ENCODE assay signal across 24 cellular contexts in the genomic region with DNA sequence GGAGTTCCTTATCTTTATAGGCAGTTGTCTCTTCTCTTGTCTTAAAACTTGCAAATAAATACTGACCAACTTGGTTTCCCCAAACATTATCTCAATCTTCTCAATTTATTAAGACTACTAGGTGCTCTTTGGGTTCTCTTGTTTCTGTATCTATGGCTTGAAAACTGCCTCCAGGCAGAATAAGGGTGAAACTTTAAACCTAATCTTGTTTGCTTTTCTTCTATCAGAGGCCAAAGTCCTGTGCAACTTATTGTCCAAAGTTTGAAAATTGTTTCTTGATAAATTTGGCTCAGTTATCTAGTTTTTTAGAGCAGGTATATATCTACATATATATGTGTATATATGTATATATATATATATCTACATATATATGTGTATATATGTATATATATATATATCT.
DNase-seq lines count a peak whose midpoint lies in the region; ATAC-seq, FAIRE-seq and TF ChIP-seq lines count a peak whose summit lies in the region.
"Had no signal": no experiment of that assay in that cellular context is flagged by ENCODE, and none has a peak within 500 bp of the region (broad histone marks: within the 10 kb centered on the region; RNA-seq: fewer than 3 reads in every experiment).

No MANE protein-coding gene starts in this region.

- no peak for TF ChIP-seq POLR2A in HepG2 (IDR thresholded peaks at IDR 0.05; ENCODE audit: insufficient read depth in 1 of 2, low read depth in 2 of 2, low read length in 2 of 2)

- H3K4me1 ChIP-seq in liver (ENCODE audit: control insufficient read depth in 4 of 4, insufficient read depth in 4 of 4, low read length in 3 of 4) = peaks cover 4 to 29% (median 24%) of the 10 kb centered on the region in 4 donors
- H3K4me1 ChIP-seq in HepG2 (ENCODE audit: insufficient read depth, low read length) = no peaks in the 10 kb centered on the region
- H3K4me1 ChIP-seq in hepatocyte (ENCODE audit: insufficient read depth) = no peaks in the 10 kb centered on the region
- peaks cover 26 to 50% (median 26%) of the 10 kb centered on the region in 3 donors for H3K4me1 ChIP-seq in pancreas
- peaks cover 2% of the 10 kb centered on the region for H3K4me1 ChIP-seq in endodermal cell (ENCODE audit: control insufficient read depth, insufficient read depth, low read length)
- H3K4me1 ChIP-seq: A549, BE2C, Caco-2 had no signal

- peaks cover 2% of the 10 kb centered on the region for H3K9me3 Mint-ChIP-seq in endodermal cell

- H3K27ac ChIP-seq in liver (ENCODE audit: low read depth in 1 of 2, low read length in 2 of 2) (peak overlapping the region; percentile 28 to 42), HepG2 (ENCODE audit: extremely low read length, insufficient read depth, low read length) (no peak overlapping the region), hepatocyte (no peak overlapping the region), pancreas (peak overlapping the region in 3 of 4 donors; percentile 60 to 66 (median 62)), endodermal cell (ENCODE audit: low read depth, low read length) (no peak overlapping the region)
- H3K27ac ChIP-seq: A549, C4-2B, GM23248 had no signal

- H3K27ac Mint-ChIP-seq in endodermal cell = no peak overlapping the region
- H3K27ac Mint-ChIP-seq: CD4-positive, CD25-positive, alpha-beta regulatory T cell; CD8-positive, alpha-beta T cell had no signal

- no peaks in the 10 kb centered on the region for H3K36me3 Mint-ChIP-seq in endodermal cell (ENCODE audit: low read depth)
- H3K36me3 Mint-ChIP-seq: CD4-positive, CD25-positive, alpha-beta regulatory T cell; CD8-positive, alpha-beta T cell had no signal

- H3K9me3 ChIP-seq in liver (ENCODE audit: control insufficient read depth in 4 of 4, low read length in 3 of 4) = no peaks in the 10 kb centered on the region
- peaks cover 29% of the 10 kb centered on the region for H3K9me3 ChIP-seq in HepG2 (ENCODE audit: low read length)
- no peaks in the 10 kb centered on the region for H3K9me3 ChIP-seq in hepatocyte (ENCODE audit: low read depth)
- H3K9me3 ChIP-seq in pancreas = no peaks in the 10 kb centered on the region
- H3K9me3 ChIP-seq in endodermal cell (ENCODE audit: control insufficient read depth, low read length) = no peaks in the 10 kb centered on the region
- H3K9me3 ChIP-seq: A549, BE2C, Caco-2 had no signal

- CTCF ChIA-PET in HepG2 (lab: Yijun Ruan, JAX; ENCODE audit: low intra/inter-chr PET ratio, low total read pairs) = no interaction called here

- POLR2A ChIA-PET in HepG2 (lab: Yijun Ruan, JAX) = no interaction called here

- TF ChIP-seq EP300 in HepG2 (IDR thresholded peaks at IDR 0.05; ENCODE audit: low read depth in 2 of 2, low read length in 2 of 2) (no peak), HepG2 (CRISPR knock-in tag; IDR thresholded peaks at IDR 0.05; ENCODE audit: borderline replicate concordance) (no peak)

- no peak for TF ChIP-seq CTCF in liver (IDR thresholded peaks at IDR 0.05; ENCODE audit: low read depth, low read length, missing input control)
- TF ChIP-seq CTCF in HepG2 (CRISPR knock-in tag; IDR thresholded peaks at IDR 0.05) = no peak
- no peak for TF ChIP-seq CTCF in hepatocyte (IDR thresholded peaks at IDR 0.05; ENCODE audit: poor library complexity)
- TF ChIP-seq CTCF in pancreas (IDR thresholded peaks at IDR 0.05) = no peak
- TF ChIP-seq CTCF in endodermal cell (conservative IDR thresholded peaks at IDR 0.05) = no peak

- intact Hi-C loops in HepG2 (cut with micrococcal nuclease; ENCODE audit: unreplicated experiment) (no loop called here), pancreas (cut with DNase I) (no loop called here), left ventricle myocardium superior (cut with micrococcal nuclease) (no loop called here)

- H3K4me3 ChIP-seq in liver (ENCODE audit: low read depth in 1 of 3, low read length in 3 of 3) (no peak overlapping the region), HepG2 (replicated peaks in 1 of 3; ENCODE audit: insufficient read depth in 1 of 3, low read depth in 2 of 3, low read length in 3 of 3) (no peak overlapping the region), hepatocyte (no peak overlapping the region), pancreas (no peak overlapping the region), endodermal cell (ENCODE audit: low read length) (no peak overlapping the region)
- H3K4me3 ChIP-seq: A549, GM23248 had no signal

- ATAC-seq in HepG2 (no peak), pancreas (peak; percentile 22 to 76 (median 66)), left ventricle myocardium superior (no peak), GM18502 (IDR thresholded peaks at IDR 0.05; ENCODE audit: poor library complexity, unreplicated experiment) (no peak)
- ATAC-seq: A549; CD8-positive, alpha-beta T cell; HCT116 had no signal

- H3K36me3 ChIP-seq in liver (ENCODE audit: control insufficient read depth in 4 of 4, insufficient read depth in 3 of 4, low read depth in 1 of 4, low read length in 3 of 4) (no peaks in the 10 kb centered on the region), HepG2 (replicated peaks in 1 of 2; ENCODE audit: control insufficient read depth in 1 of 2, insufficient read depth in 2 of 2, low read length in 2 of 2) (no peaks in the 10 kb centered on the region), hepatocyte (replicated peaks; ENCODE audit: insufficient read depth, low read depth) (no peaks in the 10 kb centered on the region), pancreas (no peaks in the 10 kb centered on the region), endodermal cell (ENCODE audit: control insufficient read depth, insufficient read depth, low read length) (no peaks in the 10 kb centered on the region)
- H3K36me3 ChIP-seq: BE2C had no signal

- BruUV-seq in HepG2 (replicated peaks; lab: Mats Ljungman, UMichigan) = no TSS peak

- H3K4me2 ChIP-seq in HepG2 (ENCODE audit: low read depth, low read length) = no peak overlapping the region
- peak overlapping the region; percentile 2 for H3K4me2 ChIP-seq in hepatocyte
- H3K4me2 ChIP-seq: A549 had no signal

- in situ Hi-C loops in HepG2 (cut with HindIII; ENCODE audit: extremely low pct_ligation_motif_present, low pct_unique_long_range_greater_than_20kb) = no loop called here

- DNase-seq in HepG2 (ENCODE audit: low spot score) (no peak), hepatocyte (ENCODE audit: low spot score) (no peak), pancreas (no peak), endodermal cell (no peak), left ventricle myocardium superior (no peak)
- DNase-seq: 8988T; ACHN; AML-193; BE2C; Caco-2; CD4-positive, CD25-positive, alpha-beta regulatory T cell; CD8-positive, alpha-beta T cell; DMS153; DND-41; GM23248; H7 had no signal

- no peak for TF ChIP-seq RAD21 in liver (IDR thresholded peaks at IDR 0.05)
- TF ChIP-seq RAD21 in HepG2 (CRISPR knock-in tag; IDR thresholded peaks at IDR 0.05) = no peak

- H3K9ac ChIP-seq in liver (ENCODE audit: low read depth in 1 of 2, low read length in 2 of 2) (no peak overlapping the region), HepG2 (ENCODE audit: insufficient read depth, low read depth, low read length) (no peak overlapping the region), endodermal cell (ENCODE audit: extremely low read depth, low read length, poor library complexity, severe bottlenecking) (no peak overlapping the region)
- H3K9ac ChIP-seq: GM23248 had no signal

- no peaks in the 10 kb centered on the region for H3K9me2 ChIP-seq in hepatocyte (replicated peaks; ENCODE audit: insufficient read depth)

- FAIRE-seq in HepG2 (lab: Jason Lieb, UNC) = no peak
- FAIRE-seq in pancreas (lab: Jason Lieb, UNC) = no peak
- FAIRE-seq: A549, GM12892, GM19239, H1 had no signal

- no peaks in the 10 kb centered on the region for H4K20me1 ChIP-seq in HepG2 (ENCODE audit: insufficient read depth, low read length)
- no peaks in the 10 kb centered on the region for H4K20me1 ChIP-seq in hepatocyte (ENCODE audit: insufficient read depth, poor library complexity, severe bottlenecking)

- H3K27me3 ChIP-seq in liver (ENCODE audit: control insufficient read depth in 4 of 4, insufficient read depth in 4 of 4, low read length in 3 of 4) (no peaks in the 10 kb centered on the region), HepG2 (ENCODE audit: control insufficient read depth in 1 of 2, insufficient read depth in 2 of 2, low read length in 2 of 2) (no peaks in the 10 kb centered on the region), hepatocyte (no peaks in the 10 kb centered on the region), pancreas (no peaks in the 10 kb centered on the region), endodermal cell (ENCODE audit: control insufficient read depth, insufficient read depth, low read length, poor library complexity, severe bottlenecking) (no peaks in the 10 kb centered on the region)
- H3K27me3 ChIP-seq: BE2C had no signal

- H3K27me3 Mint-ChIP-seq in endodermal cell (ENCODE audit: insufficient read depth) = no peaks in the 10 kb centered on the region
- H3K27me3 Mint-ChIP-seq: CD4-positive, CD25-positive, alpha-beta regulatory T cell had no signal

- no peak overlapping the region for H3K4me3 Mint-ChIP-seq in endodermal cell
- H3K4me3 Mint-ChIP-seq: CD4-positive, CD25-positive, alpha-beta regulatory T cell; CD8-positive, alpha-beta T cell had no signal

- H3K79me2 ChIP-seq in HepG2 (ENCODE audit: insufficient read depth, low read length) (no peaks in the 10 kb centered on the region), hepatocyte (no peaks in the 10 kb centered on the region)

- no peaks in the 10 kb centered on the region for H3K4me1 Mint-ChIP-seq in endodermal cell
- H3K4me1 Mint-ChIP-seq: CD4-positive, CD25-positive, alpha-beta regulatory T cell had no signal

- H2AFZ ChIP-seq in HepG2 (ENCODE audit: low read length) = no peak overlapping the region
- H2AFZ ChIP-seq in hepatocyte = no peak overlapping the region
- H2AFZ ChIP-seq: GM23248 had no signal

TF ChIP-seq in liver, 16 proteins besides CTCF, POLR2A, EP300 and RAD21 (continues in another document):
- TF ChIP-seq HNF4G (IDR thresholded peaks at IDR 0.05) (peak; percentile 69), FOXA2 (IDR thresholded peaks at IDR 0.05) (peak; percentile 35), RXRA (IDR thresholded peaks at IDR 0.05) (peak in 1 of 2 donors; percentile 31), GABPA (IDR thresholded peaks at IDR 0.05 in 1 of 2, conservative IDR thresholded peaks at IDR 0.05 in 1 of 2) (no peak), HNF4A (conservative IDR thresholded peaks at IDR 0.05) (peak; percentile 86 to 92)

TF ChIP-seq in HepG2, 621 proteins besides CTCF, POLR2A, EP300 and RAD21 (continues in another document):
- TF ChIP-seq NFIC (IDR thresholded peaks at IDR 0.05; ENCODE audit: low read length) = no peak
- no peak for TF ChIP-seq U2AF1 (optimal IDR thresholded peaks at IDR 0.05; ENCODE audit: low read depth, low read length)
- no peak for TF ChIP-seq TBX2 (CRISPR knock-in tag; IDR thresholded peaks at IDR 0.05; ENCODE audit: borderline replicate concordance)
- TF ChIP-seq SNAPC2 (CRISPR knock-in tag; IDR thresholded peaks at IDR 0.05) = no peak

Comparison
In these comparisons a context has a peak if more than half of its experiments do, and no peak if none do; other contexts are left out.
1. H3K27ac ChIP-seq: peak in liver (2 of 2) and pancreas (3 of 4); none in HepG2 (single experiment), hepatocyte (single experiment) and endodermal cell (single experiment).
2. ATAC-seq: peak in pancreas (4 of 4); none in HepG2 (single experiment), left ventricle myocardium superior (single experiment) and GM18502 (single experiment).